In the genomic region with DNA sequence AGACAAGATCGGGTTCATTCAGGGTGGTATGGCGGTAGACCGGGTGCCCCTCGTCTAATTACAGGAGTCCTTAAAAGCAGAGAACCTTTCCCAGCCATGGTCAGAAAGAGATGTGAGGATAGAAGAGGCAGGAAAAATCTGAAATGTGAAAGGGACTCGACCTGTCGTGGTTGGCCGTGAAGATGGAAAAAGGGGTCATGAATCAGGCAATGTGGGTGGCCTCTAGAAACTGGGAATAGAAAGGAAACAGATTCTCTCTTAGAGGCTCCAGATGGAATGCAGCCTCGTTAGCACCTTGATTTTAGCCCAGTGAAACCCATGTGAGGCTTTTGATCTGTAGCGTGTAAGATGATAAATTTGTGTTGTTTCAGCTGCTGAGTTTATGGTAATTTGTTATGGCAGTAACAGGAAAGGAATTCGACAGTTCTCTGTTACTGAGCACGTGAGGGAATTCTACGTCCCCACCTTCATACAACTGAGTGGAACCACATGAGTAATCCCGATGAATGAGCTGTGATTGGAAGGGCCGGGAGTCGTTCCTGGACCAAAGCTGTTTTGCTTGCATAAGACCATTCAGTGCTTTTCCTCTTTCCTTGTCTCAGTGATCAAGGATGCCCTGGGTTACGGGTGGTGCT, we compare ENCODE assay signal across 13 cellular contexts. TPM values are rescaled to one million over a fixed set of nuclear protein-coding genes. Genes with fewer than 3 reads are reported as not detected.
DNase-seq lines count a peak whose midpoint lies in the region; ATAC-seq, FAIRE-seq and TF ChIP-seq lines count a peak whose summit lies in the region.
"Had no signal": no experiment of that assay in that cellular context is flagged by ENCODE, and none has a peak within 500 bp of the region (broad histone marks: within the 10 kb centered on the region; RNA-seq: fewer than 3 reads in every experiment).

No MANE protein-coding gene starts in this region.

- no TSS peak for BruUV-seq in K562 (replicated peaks; lab: Mats Ljungman, UMichigan)

- H4K20me1 ChIP-seq in K562 (replicated peaks; ENCODE audit: control insufficient read depth, insufficient read depth, low read length) (no peaks in the 10 kb centered on the region), keratinocyte (ENCODE audit: control insufficient read depth, extremely low read depth, insufficient read depth, low read length) (no peaks in the 10 kb centered on the region)

- dilution Hi-C loops in keratinocyte (cut with MboI; ENCODE audit: extremely low pct_ligation_motif_present, low sequenced_read_pairs), result no loop called here

- POLR2A ChIA-PET in K562 (lab: Yijun Ruan, JAX), result interaction anchor here (0.6 to 0.9 kb wide), 4 partner anchors 11 to 363 kb away, joined by 3 to 5 read pairs (median 3); partner anchors contain the start of gene CA11

- TF ChIP-seq POLR2A in K562 (conservative IDR thresholded peaks at IDR 0.05), result no peak
- no peak for TF ChIP-seq POLR2A in adrenal gland (IDR thresholded peaks at IDR 0.05)

- no peak overlapping the region for H3K4me3 ChIP-seq in K562
- H3K4me3 ChIP-seq in keratinocyte (ENCODE audit: control insufficient read depth in 2 of 3, extremely low read depth in 1 of 3, insufficient read depth in 2 of 3, low read depth in 1 of 3, low read length in 3 of 3), result no peak overlapping the region
- H3K4me3 ChIP-seq in adrenal gland, result no peak overlapping the region
- H3K4me3 ChIP-seq: ovary had no signal

- 42% methylated on average over 16 of the region's 16 CpGs for WGBS in K562 (ENCODE audit: insufficient coverage, low coverage, missing lambda C conversion rate)
- 54 to 62% (median 57%) methylated on average over 16 of the region's 16 CpGs for WGBS in adrenal gland, 4 donors

- H3K9ac ChIP-seq in K562 (ENCODE audit: insufficient read depth in 1 of 2, low read depth in 2 of 2, low read length in 2 of 2) (peak overlapping the region in 1 of 2 experiments; percentile 30; a peak in 1 of 4 replicates), keratinocyte (ENCODE audit: control insufficient read depth, extremely low read depth, insufficient read depth, low read length) (no peak overlapping the region)
- H3K9ac ChIP-seq: SK-N-SH had no signal

- peak; percentile 22 for DNase-seq in ACHN
- DNase-seq in HT1080 (ENCODE audit: low read depth), result peak; percentile 75
- no peak for DNase-seq in K562 (ENCODE audit: extremely low read depth in 1 of 4, low spot score in 3 of 4)
- no peak for DNase-seq in keratinocyte (ENCODE audit: low read depth, low spot score)
- DNase-seq in effector CD8-positive, alpha-beta T cell (lab: John Stamatoyannopoulos, UW), result no peak
- no peak for DNase-seq in adrenal gland
- DNase-seq in OCI-M1 (lab: John Stamatoyannopoulos, UW), result no peak
- DNase-seq: C1 segment of cervical spinal cord, NCI-H2081 treated with DMSO at 0.1 percent for 48 hours, ovary, SK-N-SH had no signal

- peak overlapping the region; percentile 56 for H2AFZ ChIP-seq in K562 (ENCODE audit: low read depth, low read length)
- no peak overlapping the region for H2AFZ ChIP-seq in keratinocyte (ENCODE audit: control insufficient read depth, low read length)

- FAIRE-seq in K562 (lab: Jason Lieb, UNC) (no peak), keratinocyte (lab: Jason Lieb, UNC) (peak; percentile 88)
- FAIRE-seq: GM12891 had no signal

- H3K36me3 ChIP-seq in K562 (ENCODE audit: control insufficient read depth, insufficient read depth, low read length) (no peaks in the 10 kb centered on the region), keratinocyte (ENCODE audit: control insufficient read depth in 2 of 2, extremely low read depth in 1 of 2, insufficient read depth in 2 of 2, low read length in 2 of 2) (no peaks in the 10 kb centered on the region), adrenal gland (replicated peaks in 1 of 2) (no peaks in the 10 kb centered on the region)
- H3K36me3 ChIP-seq: ovary had no signal

- H3K4me1 ChIP-seq in K562 (replicated peaks in 1 of 2; ENCODE audit: control insufficient read depth in 2 of 2, insufficient read depth in 2 of 2, low read length in 2 of 2) (peaks cover 14 to 40% of the 10 kb centered on the region in 2 experiments), keratinocyte (ENCODE audit: control insufficient read depth, extremely low read depth, insufficient read depth, low read length) (peaks cover 4% of the 10 kb centered on the region), adrenal gland (replicated peaks in 1 of 2) (peaks cover 0 to 9% of the 10 kb centered on the region in 2 donors)

- no peaks in the 10 kb centered on the region for H3K9me3 ChIP-seq in K562 (replicated peaks; ENCODE audit: control insufficient read depth, insufficient read depth, low read depth, low read length)
- H3K9me3 ChIP-seq in keratinocyte (ENCODE audit: control insufficient read depth, low read depth, low read length), result no peaks in the 10 kb centered on the region
- no peaks in the 10 kb centered on the region for H3K9me3 ChIP-seq in adrenal gland (replicated peaks in 1 of 3)
- H3K9me3 ChIP-seq: ovary, SK-N-SH had no signal

- TF ChIP-seq RAD21 in K562 (CRISPR knock-in tag; conservative IDR thresholded peaks at IDR 0.05 in 1 of 2, IDR thresholded peaks at IDR 0.05 in 1 of 2), result no peak

- H3K27ac ChIP-seq in K562 (ENCODE audit: extremely low read depth, low read depth, low read length), result no peak overlapping the region
- H3K27ac ChIP-seq in keratinocyte (ENCODE audit: control insufficient read depth, insufficient read depth, low read length), result no peak overlapping the region
- H3K27ac ChIP-seq in adrenal gland, result no peak overlapping the region
- H3K27ac ChIP-seq: ovary had no signal

- no peaks in the 10 kb centered on the region for H3K79me2 ChIP-seq in K562 (ENCODE audit: control insufficient read depth, insufficient read depth, low read length)
- no peaks in the 10 kb centered on the region for H3K79me2 ChIP-seq in keratinocyte (ENCODE audit: control insufficient read depth, insufficient read depth, low read length)

- in situ Hi-C loops in ACHN (cut with HindIII; ENCODE audit: low pct_ligation_motif_present, low pct_unique_long_range_greater_than_20kb, low sequenced_read_pairs), result no loop called here
- in situ Hi-C loops in K562 (cut with MboI), result no loop called here

- TF ChIP-seq CTCF in K562 (IDR thresholded peaks at IDR 0.05 in 2 of 3, conservative IDR thresholded peaks at IDR 0.05 in 1 of 3; ENCODE audit: insufficient read depth in 2 of 3, low read depth in 1 of 3, low read length in 3 of 3) (no peak), keratinocyte (optimal IDR thresholded peaks at IDR 0.05 in 1 of 3, IDR thresholded peaks at IDR 0.05 in 1 of 3, conservative IDR thresholded peaks at IDR 0.05 in 1 of 3; ENCODE audit: extremely low read depth in 1 of 3, insufficient read depth in 2 of 3, low read length in 3 of 3) (no peak), adrenal gland (IDR thresholded peaks at IDR 0.05) (no peak)

- intact Hi-C loops in K562 (cut with micrococcal nuclease), result no loop called here
- intact Hi-C loops in adrenal gland (cut with DNase I), result no loop called here

- H3K27me3 ChIP-seq in K562 (ENCODE audit: control insufficient read depth in 2 of 2, insufficient read depth in 2 of 2, low read length in 2 of 2) (no peaks in the 10 kb centered on the region), keratinocyte (ENCODE audit: control insufficient read depth, extremely low read depth, insufficient read depth, low read length) (no peaks in the 10 kb centered on the region), adrenal gland (no peaks in the 10 kb centered on the region)
- H3K27me3 ChIP-seq: ovary had no signal

- no peak overlapping the region for H3K4me2 ChIP-seq in K562 (ENCODE audit: insufficient read depth, low read length)
- H3K4me2 ChIP-seq in keratinocyte (ENCODE audit: control insufficient read depth, extremely low read depth, insufficient read depth, low read depth, low read length), result peak overlapping the region; percentile 8
- H3K4me2 ChIP-seq: SK-N-SH had no signal

- ATAC-seq in K562 (no peak), HG02973 (IDR thresholded peaks at IDR 0.05; ENCODE audit: unreplicated experiment) (no peak)

- H3K9me1 ChIP-seq in K562 (ENCODE audit: control insufficient read depth, insufficient read depth, low read length), result no peaks in the 10 kb centered on the region
- no peaks in the 10 kb centered on the region for H3K9me1 ChIP-seq in keratinocyte (ENCODE audit: control insufficient read depth, extremely low read depth, insufficient read depth, low read length)

- TF ChIP-seq EP300 in K562 (IDR thresholded peaks at IDR 0.05; ENCODE audit: low read length), result no peak

- CTCF ChIA-PET in K562 (lab: Yijun Ruan, JAX; ENCODE audit: low intra/inter-chr PET ratio), result no interaction called here

RNA-seq across cellular contexts. Expression of gene CA11, which starts 11.0 kb away (rescaled TPM):
- 0.77 and 1.4 TPM in 2 replicates for total RNA-seq in HT1080 (2014; rRNA removed; shearing (Covaris generic))
- polyA plus RNA-seq in HT1080 (2015; cell fraction: cytosol; rRNA removed), result 0.59 and 0.69 TPM in 2 replicates
- polyA plus RNA-seq in HT1080 (2015; cell fraction: nucleus; rRNA removed), result 0.29 and 1.2 TPM in 2 replicates
- total RNA-seq in K562 (2011; cell fraction: chromatin; rRNA removed; ENCODE audit: low replicate concordance), result 3.6 and 10.9 TPM in 2 replicates
- 3.8 and 4.2 TPM in 2 replicates for total RNA-seq in K562 (2011; cell fraction: nucleolus; rRNA removed)
- 4.3 and 8.0 TPM in 2 replicates for total RNA-seq in K562 (2011; cell fraction: nucleoplasm; rRNA removed)
- 19.9 and 37.7 TPM in 2 replicates for total RNA-seq in K562 (2014; rRNA removed)
- total RNA-seq in K562 (2014; rRNA removed; fragmentation: Illumina TruSeq; extraction: Trizol), result 2.4 and 2.9 TPM in 2 replicates
- 7.5 and 8.3 TPM in 2 replicates for total RNA-seq in K562 (2015; rRNA removed; fragmentation: Illumina TruSeq; extraction: Trizol)
- 14.8 and 16.2 TPM in 2 replicates for total RNA-seq in K562 (2021)
- 4.1 and 8.1 TPM in 2 replicates for polyA plus RNA-seq in K562 (2011; rRNA removed)
- polyA plus RNA-seq in K562 (2011; cell fraction: cytosol; rRNA removed), result 9.2 and 10.8 TPM in 2 replicates
- 14.9 and 15.1 TPM in 2 replicates for polyA plus RNA-seq in K562 (2011; cell fraction: nucleus; rRNA removed)
- 23.4 and 24.4 TPM in 2 replicates for polyA plus RNA-seq in K562 (2012)
- polyA plus RNA-seq in K562 (2014; fragmentation: Illumina TruSeq; extraction: Trizol), result 12.7 and 22.5 TPM in 2 replicates
- polyA plus RNA-seq in K562 (2014; fragmentation: Nextera tagmentation; extraction: Ambion mirVana), result 10 to 100 TPM in 1 of 2 experiments, 1 to 10 TPM in 1; 6.3 to 11.5 TPM
- polyA plus RNA-seq in K562 (2014; rRNA removed), result 8.2 and 19.3 TPM in 2 replicates
- 1.7 and 4.4 TPM in 2 replicates for polyA minus RNA-seq in K562 (2011; rRNA and poly(A)+ RNA removed)
- 4.6 and 5.4 TPM in 2 replicates for polyA minus RNA-seq in K562 (2011; cell fraction: cytosol; rRNA and poly(A)+ RNA removed)
- polyA minus RNA-seq in K562 (2011; cell fraction: nucleus; rRNA and poly(A)+ RNA removed), result 1.9 and 2.2 TPM in 2 replicates
- 1.6 to 3.9 TPM (median 1.7 TPM) in 3 replicates for polyA plus RNA-seq in keratinocyte
- polyA plus RNA-seq in keratinocyte (2011; ENCODE audit: low read depth), result 1.6 TPM
- polyA plus RNA-seq in keratinocyte (2011; cell fraction: cytosol; rRNA removed), result 2.2 and 3.1 TPM in 2 replicates
- 2.3 and 3.2 TPM in 2 replicates for polyA plus RNA-seq in keratinocyte (2011; cell fraction: nucleus; rRNA removed)
- polyA plus RNA-seq in keratinocyte (2012; ENCODE audit: low replicate concordance), result 7.9 and 10.6 TPM in 2 replicates
- polyA minus RNA-seq in keratinocyte, result 0.64 to 4.7 TPM (median 2.9 TPM) in 3 replicates
- 3.1 TPM for polyA minus RNA-seq in keratinocyte (2011; cell fraction: cytosol; rRNA and poly(A)+ RNA removed)
- 1.8 and 5.6 TPM in 2 replicates for polyA minus RNA-seq in keratinocyte (2011; cell fraction: nucleus; rRNA and poly(A)+ RNA removed)
- total RNA-seq in adrenal gland, result 10 to 100 TPM in 7 of 8 donors, 1 to 10 TPM in 1; 6.0 to 44.2 (median 23.7) TPM
- 100 to 1,000 TPM in 1 of 3 donors, 10 to 100 TPM in 2; 17.7 to 125 (median 50.4) TPM for polyA plus RNA-seq in adrenal gland

RNA-seq across cellular contexts. Expression of gene NTN5, which starts 15.9 kb away (rescaled TPM):
- total RNA-seq in HT1080 (2014; rRNA removed; shearing (Covaris generic)), result not detected in 2 replicates
- polyA plus RNA-seq in HT1080 (2015; cell fraction: cytosol; rRNA removed), result not detected in 2 replicates
- polyA plus RNA-seq in HT1080 (2015; cell fraction: nucleus; rRNA removed), result not detected in 2 replicates
- total RNA-seq in K562 (2011; cell fraction: chromatin; rRNA removed; ENCODE audit: low replicate concordance), result 0.32 TPM in 1 of 2 replicates, not detected in the other
- 0.13 TPM in 1 of 2 replicates, not detected in the other for total RNA-seq in K562 (2011; cell fraction: nucleolus; rRNA removed)
- 0.31 TPM in 1 of 2 replicates, not detected in the other for total RNA-seq in K562 (2011; cell fraction: nucleoplasm; rRNA removed)
- total RNA-seq in K562 (2014; rRNA removed) (not detected in 2 replicates), K562 (2014; rRNA removed; fragmentation: Illumina TruSeq; extraction: Trizol) (not detected in 2 replicates), K562 (2015; rRNA removed; fragmentation: Illumina TruSeq; extraction: Trizol) (not detected in 2 replicates), K562 (2021) (not detected in 2 replicates), adrenal gland (1 to 10 TPM in 1 of 8 donors, under 1 TPM in 4, not detected in 3; 0.36 to 2.4 (median 0.42) TPM)
- polyA plus RNA-seq in K562 (2011; rRNA removed) (0.04 TPM in 1 of 2 replicates, not detected in the other), K562 (2014; fragmentation: Illumina TruSeq; extraction: Trizol) (not detected in 2 replicates), K562 (2014; fragmentation: Nextera tagmentation; extraction: Ambion mirVana) (not detected), K562 (2014; rRNA removed) (0.07 TPM in 1 of 2 replicates, not detected in the other), keratinocyte (0.07 to 0.19 TPM (median 0.07 TPM) in 3 replicates), adrenal gland (1 to 10 TPM in 2 of 3 donors, under 1 TPM in 1; 0.11 to 2.4 (median 1.1) TPM)
- polyA plus RNA-seq in K562 (2011; cell fraction: cytosol; rRNA removed), result not detected in 2 replicates
- 0.09 and 0.21 TPM in 2 replicates for polyA plus RNA-seq in K562 (2011; cell fraction: nucleus; rRNA removed)
- polyA plus RNA-seq in K562 (2012), result 0.07 and 0.28 TPM in 2 replicates
- not detected in 2 replicates for polyA minus RNA-seq in K562 (2011; rRNA and poly(A)+ RNA removed)
- not detected in 2 replicates for polyA minus RNA-seq in K562 (2011; cell fraction: cytosol; rRNA and poly(A)+ RNA removed)
- not detected in 2 replicates for polyA minus RNA-seq in K562 (2011; cell fraction: nucleus; rRNA and poly(A)+ RNA removed)
- not detected for polyA plus RNA-seq in keratinocyte (2011; ENCODE audit: low read depth)
- 0.08 TPM in 1 of 2 replicates, not detected in the other for polyA plus RNA-seq in keratinocyte (2011; cell fraction: cytosol; rRNA removed)
- 0.88 and 1.7 TPM in 2 replicates for polyA plus RNA-seq in keratinocyte (2011; cell fraction: nucleus; rRNA removed)
- 0.11 and 0.51 TPM in 2 replicates for polyA plus RNA-seq in keratinocyte (2012; ENCODE audit: low replicate concordance)
- polyA minus RNA-seq in keratinocyte, result 0.06 to 0.36 TPM in 2 of 3 replicates, not detected in the other
- polyA minus RNA-seq in keratinocyte (2011; cell fraction: cytosol; rRNA and poly(A)+ RNA removed), result not detected
- not detected in 2 replicates for polyA minus RNA-seq in keratinocyte (2011; cell fraction: nucleus; rRNA and poly(A)+ RNA removed)

RNA-seq across cellular contexts. Expression of gene DBP, which starts 19.8 kb away (rescaled TPM):
- 10.3 and 11.1 TPM in 2 replicates for total RNA-seq in HT1080 (2014; rRNA removed; shearing (Covaris generic))
- 5.1 and 7.7 TPM in 2 replicates for polyA plus RNA-seq in HT1080 (2015; cell fraction: cytosol; rRNA removed)
- polyA plus RNA-seq in HT1080 (2015; cell fraction: nucleus; rRNA removed), result 2.8 and 4.6 TPM in 2 replicates
- 1.9 and 3.2 TPM in 2 replicates for total RNA-seq in K562 (2011; cell fraction: chromatin; rRNA removed; ENCODE audit: low replicate concordance)
- 1.8 and 2.2 TPM in 2 replicates for total RNA-seq in K562 (2011; cell fraction: nucleolus; rRNA removed)
- total RNA-seq in K562 (2011; cell fraction: nucleoplasm; rRNA removed), result 2.1 and 3.3 TPM in 2 replicates
- total RNA-seq in K562 (2014; rRNA removed), result 3.6 and 5.0 TPM in 2 replicates
- 0.96 and 1.1 TPM in 2 replicates for total RNA-seq in K562 (2014; rRNA removed; fragmentation: Illumina TruSeq; extraction: Trizol)
- total RNA-seq in K562 (2015; rRNA removed; fragmentation: Illumina TruSeq; extraction: Trizol), result 3.7 and 3.9 TPM in 2 replicates
- 2.6 and 5.5 TPM in 2 replicates for total RNA-seq in K562 (2021)
- 0.45 and 1.1 TPM in 2 replicates for polyA plus RNA-seq in K562 (2011; rRNA removed)
- 1.0 and 1.3 TPM in 2 replicates for polyA plus RNA-seq in K562 (2011; cell fraction: cytosol; rRNA removed)
- 1.2 and 1.5 TPM in 2 replicates for polyA plus RNA-seq in K562 (2011; cell fraction: nucleus; rRNA removed)
- 4.6 and 5.2 TPM in 2 replicates for polyA plus RNA-seq in K562 (2012)
- 1.8 and 2.1 TPM in 2 replicates for polyA plus RNA-seq in K562 (2014; fragmentation: Illumina TruSeq; extraction: Trizol)
- polyA plus RNA-seq in K562 (2014; fragmentation: Nextera tagmentation; extraction: Ambion mirVana), result under 1 TPM; 0.25 to 0.64 TPM
- polyA plus RNA-seq in K562 (2014; rRNA removed), result 1.6 and 3.8 TPM in 2 replicates
- polyA minus RNA-seq in K562 (2011; rRNA and poly(A)+ RNA removed), result 0.49 and 0.99 TPM in 2 replicates
- polyA minus RNA-seq in K562 (2011; cell fraction: cytosol; rRNA and poly(A)+ RNA removed), result 0.38 and 1.8 TPM in 2 replicates
- polyA minus RNA-seq in K562 (2011; cell fraction: nucleus; rRNA and poly(A)+ RNA removed), result 0.67 and 2.7 TPM in 2 replicates
- 0.79 to 2.0 TPM (median 1.0 TPM) in 3 replicates for polyA plus RNA-seq in keratinocyte
- polyA plus RNA-seq in keratinocyte (2011; ENCODE audit: low read depth), result 19.6 TPM
- 0.47 and 1.4 TPM in 2 replicates for polyA plus RNA-seq in keratinocyte (2011; cell fraction: cytosol; rRNA removed)
- 1.0 and 1.6 TPM in 2 replicates for polyA plus RNA-seq in keratinocyte (2011; cell fraction: nucleus; rRNA removed)
- 1.7 and 10.8 TPM in 2 replicates for polyA plus RNA-seq in keratinocyte (2012; ENCODE audit: low replicate concordance)
- polyA minus RNA-seq in keratinocyte, result 0.53 to 2.1 TPM (median 1.0 TPM) in 3 replicates
- 2.9 TPM for polyA minus RNA-seq in keratinocyte (2011; cell fraction: cytosol; rRNA and poly(A)+ RNA removed)
- polyA minus RNA-seq in keratinocyte (2011; cell fraction: nucleus; rRNA and poly(A)+ RNA removed), result 0.42 and 1.3 TPM in 2 replicates
- total RNA-seq in adrenal gland, result 10 to 100 TPM; 30.1 to 78.3 (median 56.8) TPM
- polyA plus RNA-seq in adrenal gland, result 10 to 100 TPM; 11.5 to 80.6 (median 57.9) TPM

RNA-seq across cellular contexts. Expression of gene SPHK2, which starts 37.7 kb away (rescaled TPM):
- total RNA-seq in HT1080 (2014; rRNA removed; shearing (Covaris generic)), result 15.9 and 16.5 TPM in 2 replicates
- 20.1 and 23.8 TPM in 2 replicates for polyA plus RNA-seq in HT1080 (2015; cell fraction: cytosol; rRNA removed)
- 28.3 and 34.4 TPM in 2 replicates for polyA plus RNA-seq in HT1080 (2015; cell fraction: nucleus; rRNA removed)
- 16.1 and 40.7 TPM in 2 replicates for total RNA-seq in K562 (2011; cell fraction: chromatin; rRNA removed; ENCODE audit: low replicate concordance)
- total RNA-seq in K562 (2011; cell fraction: nucleolus; rRNA removed), result 26.3 and 31.7 TPM in 2 replicates
- total RNA-seq in K562 (2011; cell fraction: nucleoplasm; rRNA removed), result 25.7 and 33.8 TPM in 2 replicates
- total RNA-seq in K562 (2014; rRNA removed), result 4.0 and 8.2 TPM in 2 replicates
- total RNA-seq in K562 (2014; rRNA removed; fragmentation: Illumina TruSeq; extraction: Trizol), result 2.1 and 2.9 TPM in 2 replicates
- total RNA-seq in K562 (2015; rRNA removed; fragmentation: Illumina TruSeq; extraction: Trizol), result 5.4 and 5.5 TPM in 2 replicates
- 13.9 and 15.2 TPM in 2 replicates for total RNA-seq in K562 (2021)
- polyA plus RNA-seq in K562 (2011; rRNA removed), result 2.0 and 3.5 TPM in 2 replicates
- 2.7 and 9.3 TPM in 2 replicates for polyA plus RNA-seq in K562 (2011; cell fraction: cytosol; rRNA removed)
- 11.1 and 18.6 TPM in 2 replicates for polyA plus RNA-seq in K562 (2011; cell fraction: nucleus; rRNA removed)
- 7.0 and 7.3 TPM in 2 replicates for polyA plus RNA-seq in K562 (2012)
- polyA plus RNA-seq in K562 (2014; fragmentation: Illumina TruSeq; extraction: Trizol), result 2.6 and 6.4 TPM in 2 replicates
- under 1 TPM; 0.10 to 0.17 TPM for polyA plus RNA-seq in K562 (2014; fragmentation: Nextera tagmentation; extraction: Ambion mirVana)
- 9.0 and 10.8 TPM in 2 replicates for polyA plus RNA-seq in K562 (2014; rRNA removed)
- polyA minus RNA-seq in K562 (2011; rRNA and poly(A)+ RNA removed), result 2.8 and 3.5 TPM in 2 replicates
- 5.3 and 7.7 TPM in 2 replicates for polyA minus RNA-seq in K562 (2011; cell fraction: cytosol; rRNA and poly(A)+ RNA removed)
- polyA minus RNA-seq in K562 (2011; cell fraction: nucleus; rRNA and poly(A)+ RNA removed), result 8.6 and 9.6 TPM in 2 replicates
- polyA plus RNA-seq in keratinocyte, result 2.8 to 3.8 TPM (median 3.4 TPM) in 3 replicates
- 1.1 TPM for polyA plus RNA-seq in keratinocyte (2011; ENCODE audit: low read depth)
- polyA plus RNA-seq in keratinocyte (2011; cell fraction: cytosol; rRNA removed), result 1.6 and 4.5 TPM in 2 replicates
- polyA plus RNA-seq in keratinocyte (2011; cell fraction: nucleus; rRNA removed), result 8.2 and 10.9 TPM in 2 replicates
- 2.2 and 6.7 TPM in 2 replicates for polyA plus RNA-seq in keratinocyte (2012; ENCODE audit: low replicate concordance)
- 4.0 to 7.1 TPM (median 4.4 TPM) in 3 replicates for polyA minus RNA-seq in keratinocyte
- polyA minus RNA-seq in keratinocyte (2011; cell fraction: cytosol; rRNA and poly(A)+ RNA removed), result 5.8 TPM
- polyA minus RNA-seq in keratinocyte (2011; cell fraction: nucleus; rRNA and poly(A)+ RNA removed), result 5.1 and 5.2 TPM in 2 replicates
- total RNA-seq in adrenal gland, result 10 to 100 TPM; 11.7 to 27.9 (median 18.5) TPM
- polyA plus RNA-seq in adrenal gland, result 10 to 100 TPM in 2 of 3 donors, 1 to 10 TPM in 1; 4.3 to 29.9 (median 12.6) TPM

RNA-seq across cellular contexts. Expression of gene RPL18, which starts 38.0 kb away (rescaled TPM):
- 2,830 and 3,901 TPM in 2 replicates for total RNA-seq in HT1080 (2014; rRNA removed; shearing (Covaris generic))
- 2,165 and 2,266 TPM in 2 replicates for polyA plus RNA-seq in HT1080 (2015; cell fraction: cytosol; rRNA removed)
- polyA plus RNA-seq in HT1080 (2015; cell fraction: nucleus; rRNA removed), result 760 and 890 TPM in 2 replicates
- 185 and 358 TPM in 2 replicates for total RNA-seq in K562 (2011; cell fraction: chromatin; rRNA removed; ENCODE audit: low replicate concordance)
- 779 and 884 TPM in 2 replicates for total RNA-seq in K562 (2011; cell fraction: nucleolus; rRNA removed)
- total RNA-seq in K562 (2011; cell fraction: nucleoplasm; rRNA removed), result 712 and 996 TPM in 2 replicates
- total RNA-seq in K562 (2014; rRNA removed), result 2,565 and 3,619 TPM in 2 replicates
- total RNA-seq in K562 (2014; rRNA removed; fragmentation: Illumina TruSeq; extraction: Trizol), result 1,358 and 1,367 TPM in 2 replicates
- total RNA-seq in K562 (2015; rRNA removed; fragmentation: Illumina TruSeq; extraction: Trizol), result 2,022 and 2,084 TPM in 2 replicates
- total RNA-seq in K562 (2021), result 2,028 and 2,113 TPM in 2 replicates
- polyA plus RNA-seq in K562 (2011; rRNA removed), result 1,530 and 1,971 TPM in 2 replicates
- 2,544 and 3,068 TPM in 2 replicates for polyA plus RNA-seq in K562 (2011; cell fraction: cytosol; rRNA removed)
- 847 and 901 TPM in 2 replicates for polyA plus RNA-seq in K562 (2011; cell fraction: nucleus; rRNA removed)
- 2,553 and 4,056 TPM in 2 replicates for polyA plus RNA-seq in K562 (2012)
- polyA plus RNA-seq in K562 (2014; fragmentation: Illumina TruSeq; extraction: Trizol), result 1,653 and 2,262 TPM in 2 replicates
- polyA plus RNA-seq in K562 (2014; fragmentation: Nextera tagmentation; extraction: Ambion mirVana), result 100 to 1,000 TPM; 312 to 402 TPM
- 2,460 and 2,635 TPM in 2 replicates for polyA plus RNA-seq in K562 (2014; rRNA removed)
- 413 and 534 TPM in 2 replicates for polyA minus RNA-seq in K562 (2011; rRNA and poly(A)+ RNA removed)
- polyA minus RNA-seq in K562 (2011; cell fraction: cytosol; rRNA and poly(A)+ RNA removed), result 805 and 1,017 TPM in 2 replicates
- 167 and 323 TPM in 2 replicates for polyA minus RNA-seq in K562 (2011; cell fraction: nucleus; rRNA and poly(A)+ RNA removed)
- 1,010 to 1,534 TPM (median 1,015 TPM) in 3 replicates for polyA plus RNA-seq in keratinocyte
- polyA plus RNA-seq in keratinocyte (2011; ENCODE audit: low read depth), result 166 TPM
- 744 and 1,244 TPM in 2 replicates for polyA plus RNA-seq in keratinocyte (2011; cell fraction: cytosol; rRNA removed)
- polyA plus RNA-seq in keratinocyte (2011; cell fraction: nucleus; rRNA removed), result 365 and 473 TPM in 2 replicates
- polyA plus RNA-seq in keratinocyte (2012; ENCODE audit: low replicate concordance), result 1,466 and 2,372 TPM in 2 replicates
- 491 to 622 TPM (median 599 TPM) in 3 replicates for polyA minus RNA-seq in keratinocyte
- polyA minus RNA-seq in keratinocyte (2011; cell fraction: cytosol; rRNA and poly(A)+ RNA removed), result 1,163 TPM
- polyA minus RNA-seq in keratinocyte (2011; cell fraction: nucleus; rRNA and poly(A)+ RNA removed), result 177 and 212 TPM in 2 replicates
- total RNA-seq in adrenal gland, result 1,000 to 10,000 TPM; 1,183 to 3,315 (median 1,866) TPM
- 1,000 to 10,000 TPM in 2 of 3 donors, 100 to 1,000 TPM in 1; 575 to 5,137 (median 3,671) TPM for polyA plus RNA-seq in adrenal gland

Comparison
In these comparisons a context has a peak if more than half of its experiments do, and no peak if none do; other contexts are left out.
1. DNase-seq: peak in ACHN (single experiment) and HT1080 (single experiment); none in K562 (0 of 4), keratinocyte (single experiment), effector CD8-positive, alpha-beta T cell (single experiment), adrenal gland (0 of 7) and OCI-M1 (single experiment).